ENCODE assay signal across 8 cellular contexts in the genomic region with DNA sequence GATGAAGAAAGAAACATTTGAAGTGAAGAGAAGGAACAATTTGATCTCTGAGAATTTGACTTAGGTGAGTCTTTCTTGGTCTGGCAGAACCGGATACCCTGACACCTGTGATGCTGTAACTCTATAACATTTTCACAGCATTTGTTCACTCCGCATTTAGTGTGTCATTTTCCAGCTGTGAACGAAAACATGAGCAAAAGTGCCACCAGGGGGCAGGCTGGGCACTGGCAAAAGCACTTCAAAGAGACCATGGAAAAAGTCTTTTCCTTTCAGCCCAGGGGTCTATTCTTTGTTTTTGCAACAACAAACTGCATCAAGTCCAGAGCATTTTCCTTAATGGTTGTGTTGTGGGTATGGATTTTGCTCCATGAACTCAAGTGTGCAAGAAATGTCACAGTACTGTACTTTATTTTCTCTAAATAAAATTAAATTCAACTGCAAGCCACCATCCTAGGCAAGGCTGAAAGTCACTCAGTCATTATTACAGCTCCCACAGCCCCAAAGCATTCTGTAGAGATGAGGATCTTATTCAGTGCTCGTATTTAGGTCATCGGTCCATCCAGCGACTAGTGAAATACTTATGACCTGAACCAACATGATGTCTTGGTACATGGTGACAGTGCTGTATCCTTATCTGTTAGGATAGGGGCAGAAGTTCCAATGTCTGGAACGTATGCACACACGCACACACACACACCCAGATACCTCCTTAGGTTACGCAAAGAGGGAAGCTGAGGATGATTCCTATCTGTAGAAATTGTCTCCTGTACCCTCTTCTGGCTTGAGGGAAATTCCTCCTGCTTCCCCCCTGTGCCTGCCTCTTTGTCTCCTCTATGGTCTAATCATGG.
DNase-seq lines count a peak whose midpoint lies in the region; ATAC-seq, FAIRE-seq and TF ChIP-seq lines count a peak whose summit lies in the region.

No MANE protein-coding gene starts in this region.

- H3K9me3 Mint-ChIP-seq in brain: no peaks in the 10 kb centered on the region

- peak; percentile 84 to 90 for TF ChIP-seq CTCF in brain (conservative IDR thresholded peaks at IDR 0.05)

- FAIRE-seq in TTC549 (lab: Jason Lieb, UNC): peak; percentile 76
- FAIRE-seq in islet of Langerhans (lab: Jason Lieb, UNC): peak; percentile 62

- ATAC-seq in GM18868 (IDR thresholded peaks at IDR 0.05; ENCODE audit: unreplicated experiment): peak; percentile 79

- peaks cover 3% of the 10 kb centered on the region for H3K27me3 Mint-ChIP-seq in brain

- DNase-seq in AG08395 (ENCODE audit: low spot score): peak; percentile 67
- DNase-seq in MV-4-11 (lab: John Stamatoyannopoulos, UW): peak; percentile 28
- DNase-seq in stimulated activated CD4-positive, alpha-beta T cell treated with anti-CD3 and anti-CD28 coated beads, Interleukin-1b, Interleukin-23, amount 100 ng/mL, for 1 hour (ENCODE audit: low read depth in 2 of 2): peak; percentile 31 to 63
- no peak for DNase-seq in NCI-H187 treated with DMSO at 0.1 percent for 48 hours (lab: John Stamatoyannopoulos, UW)

- peaks cover 19% of the 10 kb centered on the region for H3K4me1 Mint-ChIP-seq in brain

- no peak overlapping the region for H3K4me3 Mint-ChIP-seq in brain

- no peaks in the 10 kb centered on the region for H3K36me3 Mint-ChIP-seq in brain

- H3K27ac Mint-ChIP-seq in brain: no peak overlapping the region
